In genomic region chr11:78800756-78801155, GRCh38 we compare ENCODE assay signal across 14 cellular contexts.
DNase-seq lines count a peak whose midpoint lies in the region; ATAC-seq and TF ChIP-seq lines count a peak whose summit lies in the region.
"Had no signal": no experiment of that assay in that cellular context is flagged by ENCODE, and none has a peak within 500 bp of the region (broad histone marks: within the 10 kb centered on the region; RNA-seq: fewer than 3 reads in every experiment).

No MANE protein-coding gene starts in this region.

- H4K20me1 ChIP-seq in hepatocyte (ENCODE audit: insufficient read depth, poor library complexity, severe bottlenecking), result no peaks in the 10 kb centered on the region

- peaks cover 36% of the 10 kb centered on the region for H3K4me1 ChIP-seq in hepatocyte (ENCODE audit: insufficient read depth)
- H3K4me1 ChIP-seq in skeletal muscle satellite cell (ENCODE audit: control insufficient read depth, insufficient read depth, low read length), result peaks cover 66% of the 10 kb centered on the region
- peaks cover 0 to 29% (median 0%) of the 10 kb centered on the region in 4 donors for H3K4me1 ChIP-seq in Peyer's patch

- no peak overlapping the region for H2AFZ ChIP-seq in hepatocyte

- TF ChIP-seq CTCF in C4-2B (conservative IDR thresholded peaks at IDR 0.05), result no peak
- TF ChIP-seq CTCF in hepatocyte (IDR thresholded peaks at IDR 0.05; ENCODE audit: poor library complexity), result no peak
- TF ChIP-seq CTCF in Peyer's patch (IDR thresholded peaks at IDR 0.05), result no peak

- no peak for ATAC-seq in GM18519 (IDR thresholded peaks at IDR 0.05; ENCODE audit: low FRiP score, unreplicated experiment)
- ATAC-seq: activated T-helper 17 cell treated with anti-CD3 and anti-CD28 coated beads, Interleukin-2, amount 50 U/mL, for 72 hours had no signal

- no peaks in the 10 kb centered on the region for H3K9me2 ChIP-seq in hepatocyte (replicated peaks; ENCODE audit: insufficient read depth)

- peak overlapping the region; percentile 47 for H3K9ac ChIP-seq in skeletal muscle satellite cell (ENCODE audit: low read depth, low read length)
- H3K9ac ChIP-seq: KMS-11 had no signal

- DNase-seq in amniotic epithelial cell (ENCODE audit: low read depth), result peak; percentile 69
- DNase-seq in hepatocyte (ENCODE audit: low spot score), result no peak
- no peak for DNase-seq in kidney tubule cell (ENCODE audit: low spot score)
- DNase-seq in T1000 (lab: John Stamatoyannopoulos, UW), result no peak
- no peak for DNase-seq in Peyer's patch
- DNase-seq: activated CD4-positive, alpha-beta memory T cell treated with anti-CD3 and anti-CD28 coated beads for 36 hours; endodermal cell; NCI-H1436 treated with DMSO at 0.1 percent for 48 hours; Right ventricle myocardium superior had no signal

- H3K4me3 ChIP-seq in hepatocyte (no peak overlapping the region), skeletal muscle satellite cell (ENCODE audit: low read length) (no peak overlapping the region), Peyer's patch (no peak overlapping the region)

- no peaks in the 10 kb centered on the region for H3K27me3 ChIP-seq in hepatocyte
- H3K27me3 ChIP-seq in skeletal muscle satellite cell (ENCODE audit: control insufficient read depth, insufficient read depth, low read length), result no peaks in the 10 kb centered on the region
- H3K27me3 ChIP-seq in Peyer's patch, result no peaks in the 10 kb centered on the region

- H3K36me3 ChIP-seq in hepatocyte (replicated peaks; ENCODE audit: insufficient read depth, low read depth) (no peaks in the 10 kb centered on the region), skeletal muscle satellite cell (ENCODE audit: insufficient read depth, low read length) (no peaks in the 10 kb centered on the region), Peyer's patch (no peaks in the 10 kb centered on the region)

- no peaks in the 10 kb centered on the region for H3K79me2 ChIP-seq in hepatocyte

- no peaks in the 10 kb centered on the region for H3K9me3 ChIP-seq in hepatocyte (ENCODE audit: low read depth)
- H3K9me3 ChIP-seq in skeletal muscle satellite cell (replicated peaks; ENCODE audit: low read length), result no peaks in the 10 kb centered on the region
- H3K9me3 ChIP-seq in Peyer's patch, result no peaks in the 10 kb centered on the region

- H3K27ac ChIP-seq in C4-2B, result peak overlapping the region; percentile 89
- peak overlapping the region; percentile 81 for H3K27ac ChIP-seq in hepatocyte
- H3K27ac ChIP-seq in Peyer's patch, result peak overlapping the region in 2 of 4 donors; percentile 70 to 74
- H3K27ac ChIP-seq: KMS-11 had no signal

- TF ChIP-seq POLR2A in Peyer's patch (IDR thresholded peaks at IDR 0.05), result no peak

- H3K4me2 ChIP-seq in hepatocyte (no peak overlapping the region), skeletal muscle satellite cell (ENCODE audit: low read length) (peak overlapping the region; percentile 46)
- H3K4me2 ChIP-seq: KMS-11 had no signal

- 78% methylated on average over 2 of the region's 2 CpGs for WGBS in hepatocyte (ENCODE audit: low lambda C conversion rate, missing lambda C conversion rate)
